1 cellular context compared by ENCODE assay signal in the genomic region with DNA sequence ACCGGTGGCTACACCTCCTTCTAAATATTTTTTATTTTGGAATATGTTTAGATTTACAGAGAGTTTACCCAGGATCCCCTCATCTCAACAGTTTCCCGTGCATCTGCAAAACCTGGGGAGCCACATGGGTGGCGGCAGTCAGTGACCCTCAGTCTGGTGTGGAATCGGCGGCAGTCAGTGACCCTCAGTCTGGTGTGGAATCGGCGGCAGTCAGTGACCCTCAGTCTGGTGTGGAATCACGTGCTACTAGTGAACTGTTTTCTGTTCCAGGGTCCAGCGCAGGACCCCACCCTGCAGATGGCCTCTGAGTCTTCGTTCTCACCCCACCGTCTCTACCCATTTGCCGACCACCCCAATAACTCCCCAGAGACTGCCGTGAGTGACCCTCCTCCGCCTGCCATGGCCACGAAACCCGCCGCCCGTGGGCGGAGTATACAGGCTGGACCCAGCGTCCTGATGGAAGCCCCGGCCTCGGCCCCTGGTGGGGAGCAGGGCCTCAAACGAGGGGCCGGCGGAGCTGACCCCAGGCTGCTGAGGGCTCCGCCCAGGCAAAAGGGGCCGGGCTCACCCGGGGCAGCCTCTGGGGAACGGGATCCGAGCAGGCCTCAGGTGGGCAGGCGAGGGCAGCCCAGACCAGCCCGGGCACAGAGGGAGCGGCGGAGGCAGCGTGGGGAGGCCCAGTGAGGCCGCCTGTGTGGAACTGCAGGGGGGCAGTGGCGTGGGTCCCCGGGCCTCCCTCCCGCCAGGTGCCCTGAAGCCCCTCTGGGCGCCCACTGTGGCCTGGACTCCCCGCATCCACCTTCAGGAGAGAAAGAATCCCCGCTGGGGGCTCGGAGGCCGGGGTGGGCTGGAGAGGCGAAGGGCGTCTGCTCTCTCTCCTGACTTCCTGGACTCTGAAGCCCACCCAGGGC.
TF ChIP-seq lines count a peak whose summit lies in the region.

No MANE protein-coding gene starts in this region.

TF ChIP-seq in SK-N-SH treated with all-trans-retinoic acid at 6 μM for 48 hours, 23 proteins besides CTCF, POLR2A, EP300 and RAD21 (continued from another document):
- TF ChIP-seq, protein P1, sequence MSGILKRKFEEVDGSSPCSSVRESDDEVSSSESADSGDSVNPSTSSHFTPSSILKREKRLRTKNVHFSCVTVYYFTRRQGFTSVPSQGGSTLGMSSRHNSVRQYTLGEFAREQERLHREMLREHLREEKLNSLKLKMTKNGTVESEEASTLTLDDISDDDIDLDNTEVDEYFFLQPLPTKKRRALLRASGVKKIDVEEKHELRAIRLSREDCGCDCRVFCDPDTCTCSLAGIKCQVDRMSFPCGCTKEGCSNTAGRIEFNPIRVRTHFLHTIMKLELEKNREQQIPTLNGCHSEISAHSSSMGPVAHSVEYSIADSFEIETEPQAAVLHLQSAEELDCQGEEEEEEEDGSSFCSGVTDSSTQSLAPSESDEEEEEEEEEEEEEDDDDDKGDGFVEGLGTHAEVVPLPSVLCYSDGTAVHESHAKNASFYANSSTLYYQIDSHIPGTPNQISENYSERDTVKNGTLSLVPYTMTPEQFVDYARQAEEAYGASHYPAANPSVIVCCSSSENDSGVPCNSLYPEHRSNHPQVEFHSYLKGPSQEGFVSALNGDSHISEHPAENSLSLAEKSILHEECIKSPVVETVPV (CRISPR knock-in tag; IDR thresholded peaks at IDR 0.05): no peak
- TF ChIP-seq BACH2 (CRISPR knock-in tag; IDR thresholded peaks at IDR 0.05; ENCODE audit: borderline replicate concordance) (no peak), CSDC2 (CRISPR knock-in tag; IDR thresholded peaks at IDR 0.05) (no peak)
